ENCODE assay signal across 9 cellular contexts in genomic region chr5:37836173-37837100, GRCh38. TPM values are rescaled to one million over a fixed set of nuclear protein-coding genes. Genes with fewer than 3 reads are reported as not detected.
A peak's percentile ranks its signal among the peaks of the same experiment; 100 is the strongest.
DNase-seq lines count a peak whose midpoint lies in the region; ATAC-seq and TF ChIP-seq lines count a peak whose summit lies in the region.
"Had no signal": no experiment of that assay in that cellular context is flagged by ENCODE, and none has a peak within 500 bp of the region (broad histone marks: within the 10 kb centered on the region; RNA-seq: fewer than 3 reads in every experiment).

No MANE protein-coding gene starts in this region.

- H3K36me3 ChIP-seq in HAP-1 (replicated peaks) (no peaks in the 10 kb centered on the region), hepatocyte (replicated peaks; ENCODE audit: insufficient read depth, low read depth) (no peaks in the 10 kb centered on the region), spleen (no peaks in the 10 kb centered on the region)

- H3K27ac ChIP-seq in hepatocyte (no peak overlapping the region), spleen (peak overlapping the region in 1 of 8 donors; percentile 26)

- H3K9me2 ChIP-seq in hepatocyte (replicated peaks; ENCODE audit: insufficient read depth): no peaks in the 10 kb centered on the region

- no peak for ATAC-seq in activated T-helper 17 cell treated with anti-CD3 and anti-CD28 coated beads, Interleukin-2, amount 50 U/mL, for 72 hours (replicated peaks)
- ATAC-seq in HG03175 (IDR thresholded peaks at IDR 0.05; ENCODE audit: unreplicated experiment) (no peak), GM18520 (IDR thresholded peaks at IDR 0.05; ENCODE audit: unreplicated experiment) (no peak)

- H3K27me3 Mint-ChIP-seq in activated T-helper 17 cell treated with anti-CD3 and anti-CD28 coated beads, Interleukin-2, amount 50 U/mL, for 72 hours: peaks cover 67% of the 10 kb centered on the region

- H3K79me2 ChIP-seq in hepatocyte: no peaks in the 10 kb centered on the region

- H2AFZ ChIP-seq in hepatocyte: peak overlapping the region; percentile 55

- H3K4me1 ChIP-seq in HAP-1 (no peaks in the 10 kb centered on the region), hepatocyte (ENCODE audit: insufficient read depth) (peaks cover 15% of the 10 kb centered on the region), spleen (peaks cover 24 to 71% (median 53%) of the 10 kb centered on the region in 6 donors)

- H3K4me2 ChIP-seq in hepatocyte: peak overlapping the region; percentile 99

- H3K9me3 Mint-ChIP-seq in activated T-helper 17 cell treated with anti-CD3 and anti-CD28 coated beads, Interleukin-2, amount 50 U/mL, for 72 hours: no peaks in the 10 kb centered on the region

- DNase-seq in HAP-1 (ENCODE audit: low spot score in 2 of 2): no peak
- DNase-seq in hepatocyte (ENCODE audit: low spot score): no peak
- no peak for DNase-seq in spleen
- no peak for DNase-seq in activated CD4-positive, CD25-positive, alpha-beta regulatory T cell treated with anti-CD3 and anti-CD28 coated beads, Interleukin-2, amount 50 U/mL, for 72 hours
- no peak for DNase-seq in NCI-H1092 treated with DMSO at 0.1 percent for 48 hours (lab: John Stamatoyannopoulos, UW)

- peak overlapping the region; percentile 56 for H3K4me3 Mint-ChIP-seq in activated T-helper 17 cell treated with anti-CD3 and anti-CD28 coated beads, Interleukin-2, amount 50 U/mL, for 72 hours

- H3K27ac Mint-ChIP-seq in activated T-helper 17 cell treated with anti-CD3 and anti-CD28 coated beads, Interleukin-2, amount 50 U/mL, for 72 hours: no peak overlapping the region

- no peak for TF ChIP-seq POLR2A in spleen (IDR thresholded peaks at IDR 0.05)

- peak overlapping the region; percentile 11 for H3K4me3 ChIP-seq in HAP-1
- H3K4me3 ChIP-seq in hepatocyte: peak overlapping the region; percentile 29
- peak overlapping the region in 6 of 8 donors; percentile 18 to 61 (median 26) for H3K4me3 ChIP-seq in spleen

- TF ChIP-seq CTCF in hepatocyte (IDR thresholded peaks at IDR 0.05; ENCODE audit: poor library complexity): no peak
- no peak for TF ChIP-seq CTCF in spleen (IDR thresholded peaks at IDR 0.05 in 8 of 11, conservative IDR thresholded peaks at IDR 0.05 in 3 of 11)

- H3K27me3 ChIP-seq in HAP-1 (ENCODE audit: low read depth) (peaks cover 84% of the 10 kb centered on the region), hepatocyte (peaks cover 91% of the 10 kb centered on the region), spleen (replicated peaks in 1 of 7) (peaks cover 3 to 100% (median 84%) of the 10 kb centered on the region in 7 donors)

- peaks cover 5% of the 10 kb centered on the region for H3K4me1 Mint-ChIP-seq in activated T-helper 17 cell treated with anti-CD3 and anti-CD28 coated beads, Interleukin-2, amount 50 U/mL, for 72 hours

- 7% methylated on average over 60 of the region's 62 CpGs for WGBS in hepatocyte (ENCODE audit: low lambda C conversion rate, missing lambda C conversion rate)
- WGBS in spleen, 5 donors: 3 to 4% (median 4%) methylated on average over 41 to 62 of the region's 62 CpGs

- intact Hi-C loops in spleen (cut with DNase I; ENCODE audit: low total_unique reads): loop anchor here (2.0 kb wide), 1 partner anchor 356 kb away; no protein-coding TSS in a partner anchor

- H4K20me1 ChIP-seq in hepatocyte (ENCODE audit: insufficient read depth, poor library complexity, severe bottlenecking): no peaks in the 10 kb centered on the region

- H3K36me3 Mint-ChIP-seq in activated T-helper 17 cell treated with anti-CD3 and anti-CD28 coated beads, Interleukin-2, amount 50 U/mL, for 72 hours (ENCODE audit: low read depth): no peaks in the 10 kb centered on the region

- in situ Hi-C loops in HAP-1 (cut with MboI; ENCODE audit: low sequenced_read_pairs): no loop called here

- H3K9me3 ChIP-seq in HAP-1: no peaks in the 10 kb centered on the region
- H3K9me3 ChIP-seq in hepatocyte (ENCODE audit: low read depth): no peaks in the 10 kb centered on the region
- H3K9me3 ChIP-seq in spleen: no peaks in the 10 kb centered on the region

RNA-seq across cellular contexts. Expression of gene GDNF, which starts 3.4 kb away (rescaled TPM):
- total RNA-seq in activated T-helper 17 cell treated with anti-CD3 and anti-CD28 coated beads, Interleukin-2, amount 50 U/mL, for 72 hours: not detected
- total RNA-seq in hepatocyte: 0.20 and 1.1 TPM in 2 replicates
- 0.05 and 0.19 TPM in 2 replicates for polyA plus RNA-seq in hepatocyte
- under 1 TPM in 5 of 7 donors, not detected in 2; 0.13 to 0.88 (median 0.58) TPM for total RNA-seq in spleen
- under 1 TPM; 0.02 to 0.06 (median 0.02) TPM for polyA plus RNA-seq in spleen
- total RNA-seq: glomerular endothelial cell had no signal
